ENCODE assay signal across 1 cellular context in the genomic region with DNA sequence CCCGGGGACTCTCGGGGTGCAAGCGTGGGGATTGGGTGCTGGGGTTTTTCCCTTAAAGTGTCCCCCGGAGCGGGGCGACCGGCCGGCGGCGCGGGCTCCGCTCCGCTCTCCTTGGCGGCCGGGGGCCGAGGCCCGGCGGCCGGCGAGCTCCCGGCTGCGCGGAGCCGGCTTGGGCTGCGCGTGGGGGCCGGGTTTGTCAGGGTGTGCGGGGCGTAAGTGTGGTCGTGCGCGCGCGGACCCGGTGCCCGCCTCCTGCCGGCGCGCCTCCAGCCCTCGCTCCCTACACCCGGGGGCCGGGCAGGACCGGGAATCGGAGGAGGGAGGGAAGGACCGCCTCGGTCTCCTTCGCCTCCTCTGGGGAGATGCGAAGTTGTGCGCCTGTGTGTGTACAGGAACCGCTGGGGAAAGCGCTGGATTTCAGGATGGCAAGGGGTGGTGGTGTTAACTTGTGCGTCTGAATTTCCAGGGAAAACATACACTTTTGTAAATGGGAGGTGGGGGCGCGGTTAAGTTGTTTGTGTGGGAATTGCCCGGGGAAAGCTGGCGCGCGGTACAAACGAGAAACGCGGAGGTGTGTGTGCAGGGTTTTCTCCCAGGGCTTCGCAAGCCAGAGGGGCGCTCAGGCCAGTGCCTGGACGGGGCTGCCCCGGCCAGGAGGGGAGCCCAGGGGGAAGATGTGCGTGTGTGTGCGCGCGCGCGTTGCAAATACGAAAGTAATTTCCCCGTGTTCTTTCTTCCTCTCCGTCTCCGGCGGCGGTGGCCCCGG.
TF ChIP-seq lines count a peak whose summit lies in the region.

No MANE protein-coding gene starts in this region.

TF ChIP-seq in HEK293, 187 proteins besides CTCF, POLR2A, EP300 and RAD21 (continued from another document):
- TF ChIP-seq, protein P1, sequence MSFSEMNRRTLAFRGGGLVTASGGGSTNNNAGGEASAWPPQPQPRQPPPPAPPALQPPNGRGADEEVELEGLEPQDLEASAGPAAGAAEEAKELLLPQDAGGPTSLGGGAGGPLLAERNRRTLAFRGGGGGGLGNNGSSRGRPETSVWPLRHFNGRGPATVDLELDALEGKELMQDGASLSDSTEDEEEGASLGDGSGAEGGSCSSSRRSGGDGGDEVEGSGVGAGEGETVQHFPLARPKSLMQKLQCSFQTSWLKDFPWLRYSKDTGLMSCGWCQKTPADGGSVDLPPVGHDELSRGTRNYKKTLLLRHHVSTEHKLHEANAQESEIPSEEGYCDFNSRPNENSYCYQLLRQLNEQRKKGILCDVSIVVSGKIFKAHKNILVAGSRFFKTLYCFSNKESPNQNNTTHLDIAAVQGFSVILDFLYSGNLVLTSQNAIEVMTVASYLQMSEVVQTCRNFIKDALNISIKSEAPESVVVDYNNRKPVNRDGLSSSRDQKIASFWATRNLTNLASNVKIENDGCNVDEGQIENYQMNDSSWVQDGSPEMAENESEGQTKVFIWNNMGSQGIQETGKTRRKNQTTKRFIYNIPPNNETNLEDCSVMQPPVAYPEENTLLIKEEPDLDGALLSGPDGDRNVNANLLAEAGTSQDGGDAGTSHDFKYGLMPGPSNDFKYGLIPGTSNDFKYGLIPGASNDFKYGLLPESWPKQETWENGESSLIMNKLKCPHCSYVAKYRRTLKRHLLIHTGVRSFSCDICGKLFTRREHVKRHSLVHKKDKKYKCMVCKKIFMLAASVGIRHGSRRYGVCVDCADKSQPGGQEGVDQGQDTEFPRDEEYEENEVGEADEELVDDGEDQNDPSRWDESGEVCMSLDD (tag by site-specific recombination; IDR thresholded peaks at IDR 0.05), result 0 out of 2 replicates have a peak, but pooled peaks have one; percentile 49
- peak; percentile 54 for TF ChIP-seq GLIS2 (tag by site-specific recombination; IDR thresholded peaks at IDR 0.05)
- peak; percentile 18; the same call in 1 of the 2 replicates for TF ChIP-seq GLIS1 (tag by site-specific recombination; IDR thresholded peaks at IDR 0.05)
- TF ChIP-seq, protein P2, sequence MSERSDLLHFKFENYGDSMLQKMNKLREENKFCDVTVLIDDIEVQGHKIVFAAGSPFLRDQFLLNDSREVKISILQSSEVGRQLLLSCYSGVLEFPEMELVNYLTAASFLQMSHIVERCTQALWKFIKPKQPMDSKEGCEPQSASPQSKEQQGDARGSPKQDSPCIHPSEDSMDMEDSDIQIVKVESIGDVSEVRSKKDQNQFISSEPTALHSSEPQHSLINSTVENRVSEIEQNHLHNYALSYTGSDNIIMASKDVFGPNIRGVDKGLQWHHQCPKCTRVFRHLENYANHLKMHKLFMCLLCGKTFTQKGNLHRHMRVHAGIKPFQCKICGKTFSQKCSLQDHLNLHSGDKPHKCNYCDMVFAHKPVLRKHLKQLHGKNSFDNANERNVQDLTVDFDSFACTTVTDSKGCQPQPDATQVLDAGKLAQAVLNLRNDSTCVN (tag by site-specific recombination; optimal IDR thresholded peaks at IDR 0.05), result peak; percentile 87
- TF ChIP-seq, protein P3, sequence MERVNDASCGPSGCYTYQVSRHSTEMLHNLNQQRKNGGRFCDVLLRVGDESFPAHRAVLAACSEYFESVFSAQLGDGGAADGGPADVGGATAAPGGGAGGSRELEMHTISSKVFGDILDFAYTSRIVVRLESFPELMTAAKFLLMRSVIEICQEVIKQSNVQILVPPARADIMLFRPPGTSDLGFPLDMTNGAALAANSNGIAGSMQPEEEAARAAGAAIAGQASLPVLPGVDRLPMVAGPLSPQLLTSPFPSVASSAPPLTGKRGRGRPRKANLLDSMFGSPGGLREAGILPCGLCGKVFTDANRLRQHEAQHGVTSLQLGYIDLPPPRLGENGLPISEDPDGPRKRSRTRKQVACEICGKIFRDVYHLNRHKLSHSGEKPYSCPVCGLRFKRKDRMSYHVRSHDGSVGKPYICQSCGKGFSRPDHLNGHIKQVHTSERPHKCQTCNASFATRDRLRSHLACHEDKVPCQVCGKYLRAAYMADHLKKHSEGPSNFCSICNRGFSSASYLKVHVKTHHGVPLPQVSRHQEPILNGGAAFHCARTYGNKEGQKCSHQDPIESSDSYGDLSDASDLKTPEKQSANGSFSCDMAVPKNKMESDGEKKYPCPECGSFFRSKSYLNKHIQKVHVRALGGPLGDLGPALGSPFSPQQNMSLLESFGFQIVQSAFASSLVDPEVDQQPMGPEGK (tag by site-specific recombination; IDR thresholded peaks at IDR 0.05), result peak; percentile 83
- TF ChIP-seq REPIN1 (tag by site-specific recombination; IDR thresholded peaks at IDR 0.05; ENCODE audit: low read depth), result no peak
- peak; percentile 45; the same call in 1 of the 2 replicates for TF ChIP-seq ZNF2 (tag by site-specific recombination; IDR thresholded peaks at IDR 0.05)
- peak; percentile 53; the same call in 1 of the 2 replicates for TF ChIP-seq ZNF341 (tag by site-specific recombination; IDR thresholded peaks at IDR 0.05; ENCODE audit: low read depth)
- TF ChIP-seq, protein P4, sequence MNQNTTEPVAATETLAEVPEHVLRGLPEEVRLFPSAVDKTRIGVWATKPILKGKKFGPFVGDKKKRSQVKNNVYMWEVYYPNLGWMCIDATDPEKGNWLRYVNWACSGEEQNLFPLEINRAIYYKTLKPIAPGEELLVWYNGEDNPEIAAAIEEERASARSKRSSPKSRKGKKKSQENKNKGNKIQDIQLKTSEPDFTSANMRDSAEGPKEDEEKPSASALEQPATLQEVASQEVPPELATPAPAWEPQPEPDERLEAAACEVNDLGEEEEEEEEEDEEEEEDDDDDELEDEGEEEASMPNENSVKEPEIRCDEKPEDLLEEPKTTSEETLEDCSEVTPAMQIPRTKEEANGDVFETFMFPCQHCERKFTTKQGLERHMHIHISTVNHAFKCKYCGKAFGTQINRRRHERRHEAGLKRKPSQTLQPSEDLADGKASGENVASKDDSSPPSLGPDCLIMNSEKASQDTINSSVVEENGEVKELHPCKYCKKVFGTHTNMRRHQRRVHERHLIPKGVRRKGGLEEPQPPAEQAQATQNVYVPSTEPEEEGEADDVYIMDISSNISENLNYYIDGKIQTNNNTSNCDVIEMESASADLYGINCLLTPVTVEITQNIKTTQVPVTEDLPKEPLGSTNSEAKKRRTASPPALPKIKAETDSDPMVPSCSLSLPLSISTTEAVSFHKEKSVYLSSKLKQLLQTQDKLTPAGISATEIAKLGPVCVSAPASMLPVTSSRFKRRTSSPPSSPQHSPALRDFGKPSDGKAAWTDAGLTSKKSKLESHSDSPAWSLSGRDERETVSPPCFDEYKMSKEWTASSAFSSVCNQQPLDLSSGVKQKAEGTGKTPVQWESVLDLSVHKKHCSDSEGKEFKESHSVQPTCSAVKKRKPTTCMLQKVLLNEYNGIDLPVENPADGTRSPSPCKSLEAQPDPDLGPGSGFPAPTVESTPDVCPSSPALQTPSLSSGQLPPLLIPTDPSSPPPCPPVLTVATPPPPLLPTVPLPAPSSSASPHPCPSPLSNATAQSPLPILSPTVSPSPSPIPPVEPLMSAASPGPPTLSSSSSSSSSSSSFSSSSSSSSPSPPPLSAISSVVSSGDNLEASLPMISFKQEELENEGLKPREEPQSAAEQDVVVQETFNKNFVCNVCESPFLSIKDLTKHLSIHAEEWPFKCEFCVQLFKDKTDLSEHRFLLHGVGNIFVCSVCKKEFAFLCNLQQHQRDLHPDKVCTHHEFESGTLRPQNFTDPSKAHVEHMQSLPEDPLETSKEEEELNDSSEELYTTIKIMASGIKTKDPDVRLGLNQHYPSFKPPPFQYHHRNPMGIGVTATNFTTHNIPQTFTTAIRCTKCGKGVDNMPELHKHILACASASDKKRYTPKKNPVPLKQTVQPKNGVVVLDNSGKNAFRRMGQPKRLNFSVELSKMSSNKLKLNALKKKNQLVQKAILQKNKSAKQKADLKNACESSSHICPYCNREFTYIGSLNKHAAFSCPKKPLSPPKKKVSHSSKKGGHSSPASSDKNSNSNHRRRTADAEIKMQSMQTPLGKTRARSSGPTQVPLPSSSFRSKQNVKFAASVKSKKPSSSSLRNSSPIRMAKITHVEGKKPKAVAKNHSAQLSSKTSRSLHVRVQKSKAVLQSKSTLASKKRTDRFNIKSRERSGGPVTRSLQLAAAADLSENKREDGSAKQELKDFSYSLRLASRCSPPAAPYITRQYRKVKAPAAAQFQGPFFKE (tag by site-specific recombination; IDR thresholded peaks at IDR 0.05; ENCODE audit: borderline replicate concordance), result 0 out of 2 replicates have a peak, but pooled peaks have one; percentile 39
- peak; percentile 73; the same call in 1 of the 2 replicates for TF ChIP-seq ZNF501 (tag by site-specific recombination; IDR thresholded peaks at IDR 0.05)
- TF ChIP-seq ZBTB8A (tag by site-specific recombination; IDR thresholded peaks at IDR 0.05), result peak; percentile 72
- TF ChIP-seq ZNF146 (tag by site-specific recombination; IDR thresholded peaks at IDR 0.05), result no peak
- TF ChIP-seq ZNF138 (tag by site-specific recombination; IDR thresholded peaks at IDR 0.05; ENCODE audit: borderline replicate concordance), result no peak
- TF ChIP-seq ZNF366 (tag by site-specific recombination; conservative IDR thresholded peaks at IDR 0.05), result peak; percentile 53; the same call in 1 of the 2 replicates
- TF ChIP-seq ZNF654 (tag by site-specific recombination; IDR thresholded peaks at IDR 0.05; ENCODE audit: low read depth), result no peak
- no peak for TF ChIP-seq ZNF521 (tag by site-specific recombination; IDR thresholded peaks at IDR 0.05)
- 0 out of 2 replicates have a peak, but pooled peaks have one; percentile 30 for TF ChIP-seq KLF16 (tag by site-specific recombination; IDR thresholded peaks at IDR 0.05)
- TF ChIP-seq ZBTB7A (tag by site-specific recombination; IDR thresholded peaks at IDR 0.05; ENCODE audit: low read depth), result 0 out of 2 replicates have a peak, but pooled peaks have one; percentile 58
- TF ChIP-seq EGR2 (tag by site-specific recombination; IDR thresholded peaks at IDR 0.05; ENCODE audit: low read depth), result peak; percentile 80
- no peak for TF ChIP-seq OSR2 (tag by site-specific recombination; IDR thresholded peaks at IDR 0.05)
- TF ChIP-seq ZFP37 (tag by site-specific recombination; IDR thresholded peaks at IDR 0.05), result peak; percentile 75; the same call in 1 of the 2 replicates
- no peak for TF ChIP-seq ZNF776 (tag by site-specific recombination; IDR thresholded peaks at IDR 0.05; ENCODE audit: borderline replicate concordance)
- 0 out of 2 replicates have a peak, but pooled peaks have one; percentile 13 for TF ChIP-seq ZNF777 (tag by site-specific recombination; IDR thresholded peaks at IDR 0.05; ENCODE audit: borderline replicate concordance)
- 0 out of 2 replicates have a peak, but pooled peaks have one; percentile 13 for TF ChIP-seq BCL11A (tag by site-specific recombination; IDR thresholded peaks at IDR 0.05; ENCODE audit: low read depth)
- TF ChIP-seq ZNF48 (tag by site-specific recombination; IDR thresholded peaks at IDR 0.05), result no peak
- TF ChIP-seq, protein P5, sequence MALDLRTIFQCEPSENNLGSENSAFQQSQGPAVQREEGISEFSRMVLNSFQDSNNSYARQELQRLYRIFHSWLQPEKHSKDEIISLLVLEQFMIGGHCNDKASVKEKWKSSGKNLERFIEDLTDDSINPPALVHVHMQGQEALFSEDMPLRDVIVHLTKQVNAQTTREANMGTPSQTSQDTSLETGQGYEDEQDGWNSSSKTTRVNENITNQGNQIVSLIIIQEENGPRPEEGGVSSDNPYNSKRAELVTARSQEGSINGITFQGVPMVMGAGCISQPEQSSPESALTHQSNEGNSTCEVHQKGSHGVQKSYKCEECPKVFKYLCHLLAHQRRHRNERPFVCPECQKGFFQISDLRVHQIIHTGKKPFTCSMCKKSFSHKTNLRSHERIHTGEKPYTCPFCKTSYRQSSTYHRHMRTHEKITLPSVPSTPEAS (tag by site-specific recombination; IDR thresholded peaks at IDR 0.05), result peak; percentile 83
- no peak for TF ChIP-seq ZNF394 (tag by site-specific recombination; IDR thresholded peaks at IDR 0.05; ENCODE audit: borderline replicate concordance)
- 0 out of 2 replicates have a peak, but pooled peaks have one; percentile 26 for TF ChIP-seq ZNF391 (tag by site-specific recombination; IDR thresholded peaks at IDR 0.05; ENCODE audit: borderline replicate concordance, low read depth)
- TF ChIP-seq ZBTB20 (tag by site-specific recombination; IDR thresholded peaks at IDR 0.05), result peak; percentile 89
- TF ChIP-seq KLF8 (tag by site-specific recombination; IDR thresholded peaks at IDR 0.05), result no peak
